Comparison of ENCODE assay signal across 28 cellular contexts in genomic region chr6:87426789-87427188, GRCh38. TPM values are rescaled to one million over a fixed set of nuclear protein-coding genes. Genes with fewer than 3 reads are reported as not detected.
"Had no signal": no experiment of that assay in that cellular context is flagged by ENCODE, and none has a peak within 500 bp of the region (broad histone marks: within the 10 kb centered on the region; RNA-seq: fewer than 3 reads in every experiment).

No MANE protein-coding gene starts in this region.

- ATAC-seq: effector memory CD8-positive, alpha-beta T cell; esophagus mucosa; gastroesophageal sphincter; heart left ventricle; left colon; left lobe of liver; lower lobe of right lung; mucosa of descending colon had no signal

- H3K9me3 ChIP-seq: colonic mucosa, esophagus squamous epithelium, gastroesophageal sphincter, heart left ventricle, left ventricle myocardium inferior, lower lobe of right lung, mucosa of descending colon had no signal

- DNase-seq: colonic mucosa; cortex of kidney; effector CD8-positive, alpha-beta T cell; effector memory CD8-positive, alpha-beta T cell; endodermal cell; erythroblast; esophagus squamous epithelium; foreskin fibroblast; heart left ventricle; hypothalamus; immature natural killer cell; islet precursor cell; kidney; kidney glomerular epithelial cell; left colon; left ventricle myocardium inferior; lower lobe of right lung; mesenchymal stem cell; mucosa of descending colon; naive B cell had no signal

- H3K36me3 ChIP-seq: colonic mucosa, esophagus squamous epithelium, gastroesophageal sphincter, heart left ventricle, left ventricle myocardium inferior, lower lobe of right lung had no signal

- H3K27me3 ChIP-seq: colonic mucosa, esophagus squamous epithelium, gastroesophageal sphincter, heart left ventricle had no signal

- H3K4me2 ChIP-seq: hepatocyte had no signal

- H2AFZ ChIP-seq: hepatocyte had no signal

- H3K79me2 ChIP-seq: hepatocyte had no signal

- H3K27ac ChIP-seq: colonic mucosa, epithelial cell of prostate, esophagus squamous epithelium, gastroesophageal sphincter, heart left ventricle, hepatocyte, left ventricle myocardium inferior, lower lobe of right lung had no signal

- H3K4me1 ChIP-seq: colonic mucosa, esophagus squamous epithelium, gastroesophageal sphincter, heart left ventricle, left ventricle myocardium inferior, lower lobe of right lung had no signal

- FAIRE-seq: endometrium, frontal cortex, kidney had no signal

- H3K4me3 ChIP-seq: colonic mucosa, esophagus squamous epithelium, gastroesophageal sphincter, heart left ventricle, hepatocyte, left ventricle myocardium inferior, lower lobe of right lung, mucosa of descending colon had no signal

RNA-seq across cellular contexts. Expression of gene CFAP206, which starts 19.0 kb away (rescaled TPM):
- total RNA-seq: left lobe of liver, myocyte had no signal
- polyA plus RNA-seq: hepatocyte, immature natural killer cell had no signal
